In genomic region chr17:64975318-64976087, GRCh38 we compare ENCODE assay signal across 8 cellular contexts. TPM values are rescaled to one million over a fixed set of nuclear protein-coding genes. Genes with fewer than 3 reads are reported as not detected.
DNase-seq lines count a peak whose midpoint lies in the region; ATAC-seq and TF ChIP-seq lines count a peak whose summit lies in the region.

No MANE protein-coding gene starts in this region.

- H3K79me2 ChIP-seq in DND-41 (ENCODE audit: insufficient read depth, low read length): peaks cover 18% of the 10 kb centered on the region
- no peaks in the 10 kb centered on the region for H3K79me2 ChIP-seq in KMS-11 (ENCODE audit: insufficient read depth, low read depth)

- peak overlapping the region; percentile 95 for H3K27ac ChIP-seq in DND-41 (ENCODE audit: low read length)
- peak overlapping the region; percentile 91 for H3K27ac ChIP-seq in KMS-11

- peak overlapping the region; percentile 65 for H2AFZ ChIP-seq in DND-41 (ENCODE audit: low read depth, low read length)
- peak overlapping the region; percentile 66 for H2AFZ ChIP-seq in KMS-11 (ENCODE audit: low read depth)

- ATAC-seq in DND-41 (ENCODE audit: insufficient read depth, low read depth): peak; percentile 80
- ATAC-seq in GM21825 (IDR thresholded peaks at IDR 0.05; ENCODE audit: unreplicated experiment): peak; percentile 78
- peak; percentile 97 for ATAC-seq in esophagus mucosa

- H3K4me2 ChIP-seq in DND-41 (ENCODE audit: insufficient read depth, low read length) (peak overlapping the region; percentile 81), KMS-11 (peak overlapping the region; percentile 89)

- peaks cover 44% of the 10 kb centered on the region for H3K4me1 ChIP-seq in DND-41 (ENCODE audit: insufficient read depth, low read length)
- peaks cover 17% of the 10 kb centered on the region for H3K4me1 ChIP-seq in KMS-11 (ENCODE audit: low read depth, poor library complexity, severe bottlenecking)

- H3K9me3 ChIP-seq in DND-41 (ENCODE audit: insufficient read depth, low read length, severe bottlenecking): no peaks in the 10 kb centered on the region

- H3K36me3 ChIP-seq in DND-41 (ENCODE audit: insufficient read depth, low read length): peaks cover 21% of the 10 kb centered on the region
- no peaks in the 10 kb centered on the region for H3K36me3 ChIP-seq in KMS-11 (ENCODE audit: insufficient read depth)

- DNase-seq in DND-41 (peak; percentile 95), myocyte (ENCODE audit: low read depth) (peak; percentile 97)
- peak; percentile 99 for DNase-seq in activated T-cell treated with anti-CD3 and anti-CD28 coated beads, Interleukin-2, amount 50 U/mL, for 48 hours
- DNase-seq in stimulated activated CD8-positive, alpha-beta memory T cell treated with anti-CD3 and anti-CD28 coated beads, Interleukin-7, amount 100 ng/mL, for 4 hours (ENCODE audit: low read depth in 2 of 2): peak; percentile 93 to 97

- H3K9ac ChIP-seq in DND-41 (ENCODE audit: low read depth, low read length) (peak overlapping the region; percentile 89), KMS-11 (peak overlapping the region; percentile 91)

- H3K4me3 ChIP-seq in DND-41 (ENCODE audit: low read depth in 1 of 2, low read length in 2 of 2) (peak overlapping the region; percentile 22 to 74; a peak in 3 of 4 replicates), KMS-11 (IDR thresholded peaks at IDR 0.05; ENCODE audit: insufficient read depth, low read depth, low read length) (peak overlapping the region; percentile 64)

- no peaks in the 10 kb centered on the region for H3K27me3 ChIP-seq in DND-41 (ENCODE audit: insufficient read depth, low read length, poor library complexity)
- H3K27me3 ChIP-seq in KMS-11 (ENCODE audit: insufficient read depth, low read depth): no peaks in the 10 kb centered on the region

- H4K20me1 ChIP-seq in DND-41 (ENCODE audit: insufficient read depth, low read length) (no peaks in the 10 kb centered on the region), KMS-11 (ENCODE audit: insufficient read depth) (no peaks in the 10 kb centered on the region)

- no peak for TF ChIP-seq CTCF in DND-41 (IDR thresholded peaks at IDR 0.05; ENCODE audit: borderline replicate concordance, extremely low read depth, low read length, poor library complexity, severe bottlenecking)
- no peak for TF ChIP-seq CTCF in KMS-11 (conservative IDR thresholded peaks at IDR 0.05; ENCODE audit: low read depth, low read length)

TF ChIP-seq in PFSK-1, 5 proteins besides CTCF, POLR2A, EP300 and RAD21:
- TF ChIP-seq TAF1 (IDR thresholded peaks at IDR 0.05; ENCODE audit: borderline replicate concordance, insufficient read depth, low read length) (peak; percentile 84), POLR2AphosphoS5 (IDR thresholded peaks at IDR 0.05; ENCODE audit: low read depth, low read length) (peak; percentile 92), SIN3A (IDR thresholded peaks at IDR 0.05; ENCODE audit: borderline replicate concordance, insufficient read depth, low read length) (0 out of 2 replicates have a peak, but pooled peaks have one; percentile 53), REST (IDR thresholded peaks at IDR 0.05; ENCODE audit: insufficient read depth in 1 of 2, low read depth in 2 of 2, low read length in 2 of 2) (0 out of 4 replicates have a peak, but pooled peaks of 1 of the 2 experiments have one; percentile 47), FOXP2 (optimal IDR thresholded peaks at IDR 0.05; ENCODE audit: borderline replicate concordance, extremely low read depth, extremely low read length, insufficient read depth) (peak; percentile 83)
TF ChIP-seq in PFSK-1: peak in this region for 5.

RNA-seq across cellular contexts. Expression of gene LRRC37A3, which starts 56.2 kb away (rescaled TPM):
- polyA plus RNA-seq in PFSK-1 (2012; ENCODE audit: insufficient read length, low read depth): 5.6 TPM
- total RNA-seq in esophagus mucosa: 5.6 TPM
- 5.1 and 7.4 TPM in 2 replicates for total RNA-seq in myocyte
- polyA plus RNA-seq in myocyte (2012): 15.1 TPM

Comparison
In these comparisons a context has a peak if more than half of its experiments do, and no peak if none do; other contexts are left out.
1. Peak in every context shown above with its lines: DNase-seq, ATAC-seq, H3K4me3 ChIP-seq and H3K27ac ChIP-seq.